In the genomic region with DNA sequence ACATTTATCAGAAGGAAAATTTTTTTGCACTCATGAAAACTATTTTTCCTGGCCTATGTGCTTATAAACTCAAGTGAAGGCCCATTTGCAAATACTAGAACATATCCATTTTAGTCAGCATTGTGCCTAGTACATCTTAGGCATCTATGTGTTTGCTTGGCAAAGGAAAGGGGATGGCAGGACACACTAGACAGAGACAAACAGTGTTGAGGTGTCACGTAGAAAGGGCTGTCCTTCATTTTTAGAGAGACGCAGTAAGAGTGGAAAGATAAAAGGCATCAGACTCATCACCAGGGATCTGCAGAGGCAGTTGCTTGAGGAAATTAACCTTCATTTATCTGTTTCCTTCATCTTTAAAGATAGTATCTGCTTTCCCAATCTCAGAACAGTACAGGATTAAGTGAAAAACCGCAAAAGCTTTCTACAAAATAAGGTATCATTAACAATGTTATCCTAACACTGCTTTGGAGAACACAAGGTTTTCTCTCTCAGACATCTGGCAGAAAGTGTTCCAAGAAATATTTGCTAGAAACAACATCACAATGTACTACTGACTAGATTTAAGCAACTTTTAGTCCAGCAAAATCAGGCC, we compare ENCODE assay signal across 8 cellular contexts. TPM values are rescaled to one million over a fixed set of nuclear protein-coding genes. Genes with fewer than 3 reads are reported as not detected.
DNase-seq lines count a peak whose midpoint lies in the region; FAIRE-seq and TF ChIP-seq lines count a peak whose summit lies in the region.

No MANE protein-coding gene starts in this region.

- peak overlapping the region; percentile 89 for H3K4me3 Mint-ChIP-seq in Calu3 (ENCODE audit: low read depth, unreplicated experiment)

- TF ChIP-seq CTCF in Calu3 (IDR thresholded peaks at IDR 0.05; ENCODE audit: unreplicated experiment) (no peak), OCI-LY3 (IDR thresholded peaks at IDR 0.05; ENCODE audit: low read depth, low read length) (no peak), endothelial cell of umbilical vein (IDR thresholded peaks at IDR 0.05; ENCODE audit: extremely low read depth in 1 of 2, insufficient read depth in 1 of 2, low read depth in 1 of 2, low read length in 2 of 2) (no peak), osteoblast (IDR thresholded peaks at IDR 0.05; ENCODE audit: extremely low read depth, low read depth, low read length) (no peak), SK-N-SH (IDR thresholded peaks at IDR 0.05) (no peak)

- POLR2A ChIA-PET in endothelial cell of umbilical vein (lab: Charles Lee): no interaction called here
- POLR2A ChIA-PET in SK-N-SH (lab: Yijun Ruan, JAX): no interaction called here

- CTCF ChIA-PET in Calu3 (lab: Charles Lee) (no interaction called here), endothelial cell of umbilical vein (lab: Charles Lee) (no interaction called here), SK-N-SH (lab: Yijun Ruan, JAX) (no interaction called here)

- no peaks in the 10 kb centered on the region for H3F3A ChIP-seq in SK-N-SH (replicated peaks; ENCODE audit: insufficient read depth)

- DNase-seq in Calu3 (no peak), endothelial cell of umbilical vein (ENCODE audit: low read depth, low spot score) (peak; percentile 34), osteoblast (ENCODE audit: insufficient read length, low spot score, missing footprints) (peak; percentile 55), SK-N-SH (no peak), NCI-H526 (lab: John Stamatoyannopoulos, UW) (no peak), globus pallidus (ENCODE audit: low spot score) (no peak), germinal center (ENCODE audit: low spot score) (no peak)

- no peak for TF ChIP-seq RAD21 in SK-N-SH (IDR thresholded peaks at IDR 0.05; ENCODE audit: low read length)

- no peaks in the 10 kb centered on the region for H3K27me3 Mint-ChIP-seq in Calu3 (ENCODE audit: unreplicated experiment)

- no peaks in the 10 kb centered on the region for H3K9me1 ChIP-seq in endothelial cell of umbilical vein (replicated peaks; ENCODE audit: control insufficient read depth, extremely low read depth, insufficient read depth, low read length)

- TF ChIP-seq POLR2A in endothelial cell of umbilical vein (IDR thresholded peaks at IDR 0.05; ENCODE audit: low read depth, low read length): no peak

- H3K79me2 ChIP-seq in OCI-LY3 (ENCODE audit: low read length) (peaks cover 83% of the 10 kb centered on the region), endothelial cell of umbilical vein (ENCODE audit: control insufficient read depth, insufficient read depth, low read length) (peaks cover 74% of the 10 kb centered on the region), osteoblast (ENCODE audit: insufficient read depth, low read length) (peaks cover 68% of the 10 kb centered on the region), SK-N-SH (ENCODE audit: insufficient read depth) (no peaks in the 10 kb centered on the region)

- H3K4me3 ChIP-seq in OCI-LY3 (ENCODE audit: low read length) (peak overlapping the region; percentile 98), endothelial cell of umbilical vein (replicated peaks in 1 of 3; ENCODE audit: insufficient read depth in 1 of 3, low read depth in 1 of 3, low read length in 3 of 3) (peak overlapping the region; percentile 17 to 92 (median 88)), osteoblast (ENCODE audit: insufficient read depth, low read length) (peak overlapping the region; percentile 90), SK-N-SH (ENCODE audit: low read depth in 2 of 2, low read length in 1 of 2) (peak overlapping the region in 1 of 2 experiments; percentile 41; a peak in 1 of 4 replicates)

- no peak for FAIRE-seq in endothelial cell of umbilical vein (lab: Jason Lieb, UNC)

- H3K27ac ChIP-seq in OCI-LY3 (ENCODE audit: low read length) (peak overlapping the region; percentile 63), endothelial cell of umbilical vein (ENCODE audit: insufficient read depth, low read depth, low read length) (peak overlapping the region; percentile 98), osteoblast (ENCODE audit: low read depth, low read length) (peak overlapping the region; percentile 99), SK-N-SH (ENCODE audit: low read depth in 2 of 2, low read length in 1 of 2) (peak overlapping the region in 1 of 2 experiments; percentile 9; a peak in 1 of 4 replicates)

- H3K27ac Mint-ChIP-seq in Calu3 (ENCODE audit: unreplicated experiment): peak overlapping the region; percentile 97

- no peaks in the 10 kb centered on the region for H3K9me3 Mint-ChIP-seq in Calu3 (ENCODE audit: low read depth, unreplicated experiment)

- H3K4me1 ChIP-seq in OCI-LY3 (ENCODE audit: low read length): peaks cover 35% of the 10 kb centered on the region
- peaks cover 65% of the 10 kb centered on the region for H3K4me1 ChIP-seq in endothelial cell of umbilical vein (ENCODE audit: control insufficient read depth, extremely low read depth, insufficient read depth, low read length)
- H3K4me1 ChIP-seq in osteoblast (ENCODE audit: insufficient read depth, low read length): peaks cover 54% of the 10 kb centered on the region
- no peaks in the 10 kb centered on the region; a peak in 1 of 4 replicates for H3K4me1 ChIP-seq in SK-N-SH (ENCODE audit: control insufficient read depth in 1 of 2, insufficient read depth in 2 of 2, low read depth in 1 of 2, low read length in 1 of 2)

- peaks cover 66% of the 10 kb centered on the region for H3K36me3 Mint-ChIP-seq in Calu3 (ENCODE audit: insufficient read depth, unreplicated experiment)

- H4K20me1 ChIP-seq in OCI-LY3 (ENCODE audit: insufficient read depth, low read length) (peaks cover 39% of the 10 kb centered on the region), endothelial cell of umbilical vein (replicated peaks; ENCODE audit: control insufficient read depth, extremely low read depth, insufficient read depth, low read length) (peaks cover 4% of the 10 kb centered on the region), osteoblast (ENCODE audit: insufficient read depth, low read length) (no peaks in the 10 kb centered on the region), SK-N-SH (ENCODE audit: insufficient read depth) (no peaks in the 10 kb centered on the region)

- H3K36me3 ChIP-seq in OCI-LY3 (replicated peaks; ENCODE audit: low read depth, low read length) (peaks cover 15% of the 10 kb centered on the region), endothelial cell of umbilical vein (ENCODE audit: control insufficient read depth in 2 of 2, extremely low read depth in 1 of 2, insufficient read depth in 2 of 2, low read length in 2 of 2) (no peaks in the 10 kb centered on the region), osteoblast (ENCODE audit: insufficient read depth, low read length) (peaks cover 3% of the 10 kb centered on the region), SK-N-SH (replicated peaks in 1 of 2; ENCODE audit: control insufficient read depth in 1 of 2, insufficient read depth in 2 of 2, low read length in 1 of 2) (no peaks in the 10 kb centered on the region)

- H3K27me3 ChIP-seq in OCI-LY3 (ENCODE audit: low read depth, low read length): 0 out of 2 replicates have a peak, but pooled peaks cover 2% of the 10 kb centered on the region
- H3K27me3 ChIP-seq in endothelial cell of umbilical vein (ENCODE audit: control insufficient read depth in 2 of 2, insufficient read depth in 2 of 2, low read length in 2 of 2): no peaks in the 10 kb centered on the region
- H3K27me3 ChIP-seq in osteoblast (ENCODE audit: insufficient read depth, low read length): no peaks in the 10 kb centered on the region
- peaks cover 39% of the 10 kb centered on the region for H3K27me3 ChIP-seq in SK-N-SH (ENCODE audit: insufficient read depth)

- BruUV-seq in Calu3 (replicated peaks; lab: Mats Ljungman, UMichigan) (no TSS peak), endothelial cell of umbilical vein (replicated peaks; lab: Mats Ljungman, UMichigan) (no TSS peak)

- intact Hi-C loops in Calu3 (cut with micrococcal nuclease; ENCODE audit: unreplicated experiment): no loop called here
- intact Hi-C loops in endothelial cell of umbilical vein (cut with micrococcal nuclease): loop anchor here (1.0 to 5.0 kb wide), 2 partner anchors 80 to 451 kb away; a partner anchor contains a TSS

- no peak overlapping the region for H2AFZ ChIP-seq in OCI-LY3 (ENCODE audit: low read depth, low read length)
- H2AFZ ChIP-seq in endothelial cell of umbilical vein (ENCODE audit: low read depth, low read length): no peak overlapping the region
- H2AFZ ChIP-seq in osteoblast (ENCODE audit: low read length): no peak overlapping the region
- H2AFZ ChIP-seq in SK-N-SH (ENCODE audit: low read depth): no peak overlapping the region

- peaks cover 37% of the 10 kb centered on the region for H3K4me1 Mint-ChIP-seq in Calu3 (ENCODE audit: low read depth, unreplicated experiment)

- H3K9me3 ChIP-seq in OCI-LY3 (ENCODE audit: insufficient read depth, low read length) (no peaks in the 10 kb centered on the region), endothelial cell of umbilical vein (replicated peaks; ENCODE audit: control insufficient read depth, insufficient read depth, low read length) (no peaks in the 10 kb centered on the region), osteoblast (ENCODE audit: low read depth, low read length) (no peaks in the 10 kb centered on the region), SK-N-SH (no peaks in the 10 kb centered on the region)

- H3K9me2 ChIP-seq in SK-N-SH: no peaks in the 10 kb centered on the region

- peak overlapping the region; percentile 97 for H3K4me2 ChIP-seq in OCI-LY3 (ENCODE audit: low read length)
- H3K4me2 ChIP-seq in endothelial cell of umbilical vein (ENCODE audit: insufficient read depth, low read length): peak overlapping the region; percentile 90
- peak overlapping the region; percentile 85 for H3K4me2 ChIP-seq in osteoblast (ENCODE audit: insufficient read depth, low read length)
- no peak overlapping the region for H3K4me2 ChIP-seq in SK-N-SH

- WGBS in SK-N-SH (ENCODE audit: low lambda C conversion rate): 21% methylated on average over 3 of the region's 3 CpGs

- peak overlapping the region; percentile 95 for H3K9ac ChIP-seq in OCI-LY3 (ENCODE audit: low read length)
- peak overlapping the region; percentile 99 for H3K9ac ChIP-seq in endothelial cell of umbilical vein (replicated peaks; ENCODE audit: extremely low read depth, insufficient read depth, low read length)
- no peak overlapping the region; the same call in 1 of the 2 replicates for H3K9ac ChIP-seq in SK-N-SH

- TF ChIP-seq EP300 in SK-N-SH (IDR thresholded peaks at IDR 0.05; ENCODE audit: borderline replicate concordance in 1 of 2, low read depth in 1 of 2, low read length in 1 of 2): no peak

- dilution Hi-C loops in endothelial cell of umbilical vein (cut with MboI; ENCODE audit: extremely low pct_ligation_motif_present, low sequenced_read_pairs): no loop called here

RNA-seq across cellular contexts. Expression of a gene that starts 2.1 kb away (rescaled TPM):
- total RNA-seq in Calu3 (2022) (295 and 312 TPM in 2 replicates), endothelial cell of umbilical vein (411 and 441 TPM in 2 replicates), osteoblast (147 TPM in 2 replicates)
- polyA plus RNA-seq in endothelial cell of umbilical vein (99.3 and 137 TPM in 2 replicates), SK-N-SH (2012; rRNA removed) (12.2 and 22.4 TPM in 2 replicates)
- polyA plus RNA-seq in endothelial cell of umbilical vein (2011; cell fraction: cytosol; rRNA removed): 263 and 280 TPM in 2 replicates
- polyA plus RNA-seq in endothelial cell of umbilical vein (2011; cell fraction: nucleus; rRNA removed): 633 and 651 TPM in 2 replicates
- polyA plus RNA-seq in endothelial cell of umbilical vein (2012): 349 and 394 TPM in 2 replicates
- 144 and 213 TPM in 2 replicates for polyA minus RNA-seq in endothelial cell of umbilical vein
- 77.8 TPM for polyA minus RNA-seq in endothelial cell of umbilical vein (2011; cell fraction: cytosol; rRNA and poly(A)+ RNA removed)
- polyA minus RNA-seq in endothelial cell of umbilical vein (2011; cell fraction: nucleus; rRNA and poly(A)+ RNA removed): 604 and 641 TPM in 2 replicates
- 18.0 and 19.6 TPM in 2 replicates for polyA plus RNA-seq in SK-N-SH (2012; cell fraction: cytosol; rRNA removed)
- polyA plus RNA-seq in SK-N-SH (2012; cell fraction: nucleus; rRNA removed): 54.9 and 64.5 TPM in 2 replicates

RNA-seq across cellular contexts. Expression of a gene that starts 47.2 kb away (rescaled TPM):
- total RNA-seq in Calu3 (2022): 8.4 and 10.7 TPM in 2 replicates
- total RNA-seq in endothelial cell of umbilical vein: 14.6 and 15.2 TPM in 2 replicates
- 6.0 and 7.7 TPM in 2 replicates for polyA plus RNA-seq in endothelial cell of umbilical vein
- polyA plus RNA-seq in endothelial cell of umbilical vein (2011; cell fraction: cytosol; rRNA removed): 8.9 and 10.0 TPM in 2 replicates
- 24.1 and 25.8 TPM in 2 replicates for polyA plus RNA-seq in endothelial cell of umbilical vein (2011; cell fraction: nucleus; rRNA removed)
- 13.7 and 18.0 TPM in 2 replicates for polyA plus RNA-seq in endothelial cell of umbilical vein (2012)
- 31.6 and 37.7 TPM in 2 replicates for polyA minus RNA-seq in endothelial cell of umbilical vein
- polyA minus RNA-seq in endothelial cell of umbilical vein (2011; cell fraction: cytosol; rRNA and poly(A)+ RNA removed): 3.6 TPM
- 12.6 and 24.4 TPM in 2 replicates for polyA minus RNA-seq in endothelial cell of umbilical vein (2011; cell fraction: nucleus; rRNA and poly(A)+ RNA removed)
- total RNA-seq in osteoblast: under 0.01 TPM in 2 replicates
- polyA plus RNA-seq in SK-N-SH (2012; rRNA removed): not detected in 2 replicates
- not detected in 2 replicates for polyA plus RNA-seq in SK-N-SH (2012; cell fraction: cytosol; rRNA removed)
- 0.01 TPM in 1 of 2 replicates, not detected in the other for polyA plus RNA-seq in SK-N-SH (2012; cell fraction: nucleus; rRNA removed)

Comparison
In these comparisons a context has a peak if more than half of its experiments do, and no peak if none do; other contexts are left out.
1. DNase-seq: peak in endothelial cell of umbilical vein (single experiment) and osteoblast (single experiment); none in Calu3 (single experiment), SK-N-SH (single experiment), NCI-H526 (0 of 2), globus pallidus (single experiment) and germinal center (single experiment).